Comparison of ENCODE assay signal across 31 cellular contexts in the genomic region with DNA sequence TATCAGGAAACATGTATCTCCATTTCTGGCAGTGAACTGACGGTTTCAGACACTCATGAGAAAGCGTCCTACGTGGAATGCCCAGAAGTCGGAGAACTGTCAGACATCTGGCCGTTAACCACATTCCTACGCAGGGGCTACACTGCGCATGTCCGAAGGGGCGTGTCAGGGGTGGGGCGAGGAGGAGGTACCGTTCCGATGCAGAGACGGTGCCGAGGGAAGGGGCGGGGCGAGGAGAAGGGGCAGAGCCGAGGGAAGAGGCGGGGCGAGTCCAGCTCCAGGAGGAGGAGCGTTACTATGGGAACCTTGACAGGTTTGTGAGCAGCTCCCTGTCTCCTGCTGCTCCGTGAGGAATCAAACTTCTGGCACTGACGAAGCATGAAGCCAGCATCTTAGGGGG.
"Had no signal": no experiment of that assay in that cellular context is flagged by ENCODE, and none has a peak within 500 bp of the region (broad histone marks: within the 10 kb centered on the region; RNA-seq: fewer than 3 reads in every experiment).

No MANE protein-coding gene starts in this region.

- H3K27me3 ChIP-seq: ascending aorta, cardiac muscle cell, colonic mucosa, left lung, neural progenitor cell, right atrium auricular region, transverse colon, uterus had no signal

- H3K27ac ChIP-seq: ascending aorta, cardiac muscle cell, colonic mucosa, epithelial cell of prostate, left lung, lower lobe of right lung, neural progenitor cell, right atrium auricular region, transverse colon, uterus had no signal

- H3K4me3 ChIP-seq: ascending aorta, cardiac muscle cell, colonic mucosa, left lung, lower lobe of right lung, neural progenitor cell, right atrium auricular region, smooth muscle cell, transverse colon, uterus had no signal

- H3K9ac ChIP-seq: neural progenitor cell had no signal

- H2AFZ ChIP-seq: neural progenitor cell had no signal

- ATAC-seq: left lung; natural killer cell; stimulated activated naive B cell treated with anti-CD40 and anti-IgM and Interleukin-4, amounts not matched to agents 10 μg/mL and 1 μg/mL and 100 μg/mL, for 72 hours had no signal

- H3K36me3 ChIP-seq: ascending aorta, cardiac muscle cell, colonic mucosa, left lung, lower lobe of right lung, neural progenitor cell, right atrium auricular region, transverse colon, uterus had no signal

- H3K4me1 ChIP-seq: ascending aorta, colonic mucosa, left lung, lower lobe of right lung, neural progenitor cell, right atrium auricular region, transverse colon, uterus had no signal

- FAIRE-seq: endometrium, frontal cortex, islet of Langerhans had no signal

- DNase-seq: activated CD4-positive, alpha-beta memory T cell treated with anti-CD3 and anti-CD28 coated beads for 36 hours; activated CD4-positive, alpha-beta T cell treated with anti-CD3 and anti-CD28 coated beads for 48 hours; activated CD4-positive, CD25-positive, alpha-beta regulatory T cell; activated CD8-positive, alpha-beta memory T cell treated with anti-CD3 and anti-CD28 coated beads, Interleukin-2, amount 50 U/mL, for 4 hours; activated effector memory CD4-positive, alpha-beta T cell treated with anti-CD3 and anti-CD28 coated beads, Interleukin-2, amount 50 U/mL, for 16 hours; activated naive CD4-positive, alpha-beta T cell treated with anti-CD3 and anti-CD28 coated beads, Interleukin-2, amount 10 ng/mL, durations not matched to agents 7 days and 5 days; activated naive CD8-positive, alpha-beta T cell treated with anti-CD3 and anti-CD28 coated beads, Interleukin-2, amount 10 ng/mL, durations not matched to agents 7 days and 5 days; activated T-cell treated with anti-CD3 and anti-CD28 coated beads, Interleukin-2, amount 50 U/mL, for 1 hour; cerebellar nuclear complex; colonic mucosa; effector CD8-positive, alpha-beta T cell; lower lobe of right lung; mesendoderm; natural killer cell; occipital lobe; stimulated activated CD4-positive, alpha-beta T cell treated with anti-CD3 and anti-CD28 coated beads, Interleukin-1b, Interleukin-23, amount 100 ng/mL, for 48 hours; stimulated activated CD4-positive, alpha-beta T cell treated with anti-CD3 and anti-CD28 coated beads, Interleukin-4, amount 100 ng/mL, for 4 hours; stimulated activated CD8-positive, alpha-beta memory T cell treated with anti-CD3 and anti-CD28 coated beads, Interleukin-4, amount 100 ng/mL, for 48 hours; stimulated activated naive B cell treated with anti-CD40 and anti-IgM and Interleukin-4, amounts not matched to agents 10 μg/mL and 1 μg/mL and 100 μg/mL, for 72 hours; transverse colon; uterus had no signal

- H3K9me3 ChIP-seq: colonic mucosa, uterus had no signal

- H3K4me2 ChIP-seq: neural progenitor cell, smooth muscle cell had no signal
